Comparison of ENCODE assay signal across 8 cellular contexts in the genomic region with DNA sequence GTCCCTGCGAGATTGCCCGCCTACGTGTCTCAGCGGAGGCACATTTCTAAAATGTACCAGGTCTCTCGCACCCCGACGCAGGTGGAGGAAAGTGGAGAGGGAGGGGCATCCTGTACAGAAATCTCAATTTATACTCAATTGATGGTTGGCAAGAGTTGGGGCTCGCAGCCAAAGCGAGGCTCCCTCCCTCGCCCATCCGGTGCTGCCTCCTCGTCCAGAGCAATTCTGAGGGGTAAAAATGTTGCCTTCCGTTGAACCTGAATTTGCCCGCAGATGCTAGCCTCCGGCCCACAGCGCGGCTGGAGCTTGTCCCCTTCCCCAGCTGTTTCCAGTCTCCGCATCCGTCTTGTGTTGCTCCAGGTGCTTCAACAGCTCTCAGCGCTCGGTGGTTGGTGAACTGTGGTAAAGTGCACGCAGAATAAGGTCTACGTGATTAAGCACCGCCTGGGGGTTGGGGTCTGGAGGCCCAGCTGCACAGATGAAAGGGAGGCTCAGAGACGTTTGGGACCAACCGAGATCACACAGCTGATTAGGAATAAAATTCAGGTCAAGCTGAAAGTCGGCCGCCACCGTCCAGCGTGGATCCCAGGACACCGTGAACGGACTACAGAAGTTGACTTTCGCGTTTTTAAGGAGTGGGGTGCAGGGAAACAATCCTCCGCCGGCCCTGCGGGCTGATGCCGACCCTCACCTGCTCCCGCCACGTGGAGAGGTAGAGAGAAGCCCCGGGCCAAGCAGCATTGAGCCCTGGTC. TPM values are rescaled to one million over a fixed set of nuclear protein-coding genes. Genes with fewer than 3 reads are reported as not detected.
DNase-seq lines count a peak whose midpoint lies in the region; ATAC-seq, FAIRE-seq and TF ChIP-seq lines count a peak whose summit lies in the region.

No MANE protein-coding gene starts in this region.

- H3K9me3 ChIP-seq in cardiac muscle cell (ENCODE audit: low read depth) (no peaks in the 10 kb centered on the region), stomach (no peaks in the 10 kb centered on the region)

- H3K4me3 Mint-ChIP-seq in activated naive CD8-positive, alpha-beta T cell treated with anti-CD3 and anti-CD28 coated beads, Interleukin-2, amount 50 U/mL, for 24 hours = peak overlapping the region; percentile 84

- intact Hi-C loops in Right ventricle myocardium inferior (cut with DNase I) = no loop called here
- intact Hi-C loops in stomach (cut with DNase I; ENCODE audit: low total_unique reads) = no loop called here

- H3K4me1 ChIP-seq in cardiac muscle cell (ENCODE audit: low read depth) (no peaks in the 10 kb centered on the region), KMS-11 (ENCODE audit: low read depth, poor library complexity, severe bottlenecking) (peaks cover 42% of the 10 kb centered on the region), stomach (peaks cover 44 to 47% (median 45%) of the 10 kb centered on the region in 4 donors)

- FAIRE-seq in frontal cortex (lab: Jason Lieb, UNC) = no peak

- no peak for TF ChIP-seq CTCF in cardiac muscle cell (IDR thresholded peaks at IDR 0.05; ENCODE audit: low read depth, low read length)
- no peak for TF ChIP-seq CTCF in KMS-11 (conservative IDR thresholded peaks at IDR 0.05; ENCODE audit: low read depth, low read length)
- TF ChIP-seq CTCF in stomach (IDR thresholded peaks at IDR 0.05) = no peak

- no peak for ATAC-seq in Right ventricle myocardium inferior
- ATAC-seq in activated naive CD8-positive, alpha-beta T cell treated with anti-CD3 and anti-CD28 coated beads, Interleukin-2, amount 50 U/mL, for 24 hours = peak; percentile 2

- H3K4me3 ChIP-seq in cardiac muscle cell = peak overlapping the region; percentile 38
- no peak overlapping the region for H3K4me3 ChIP-seq in KMS-11 (IDR thresholded peaks at IDR 0.05; ENCODE audit: insufficient read depth, low read depth, low read length)
- H3K4me3 ChIP-seq in stomach = peak overlapping the region; percentile 86 to 99 (median 92)

- peak overlapping the region; percentile 62 for H2AFZ ChIP-seq in KMS-11 (ENCODE audit: low read depth)

- 4 to 7% (median 7%) methylated on average over 32 to 41 of the region's 41 CpGs for WGBS in stomach, 5 donors

- peaks cover 29% of the 10 kb centered on the region for H3K79me2 ChIP-seq in KMS-11 (ENCODE audit: insufficient read depth, low read depth)

- peaks cover 3% of the 10 kb centered on the region for H4K20me1 ChIP-seq in KMS-11 (ENCODE audit: insufficient read depth)

- peak overlapping the region; percentile 4 for H3K27ac ChIP-seq in cardiac muscle cell
- peak overlapping the region; percentile 60 for H3K27ac ChIP-seq in KMS-11
- peak overlapping the region; percentile 55 to 94 (median 93) for H3K27ac ChIP-seq in stomach

- no peak for TF ChIP-seq POLR2A in stomach (IDR thresholded peaks at IDR 0.05)

- peaks cover 11% of the 10 kb centered on the region for H3K27me3 ChIP-seq in cardiac muscle cell
- H3K27me3 ChIP-seq in KMS-11 (ENCODE audit: insufficient read depth, low read depth) = 0 out of 2 replicates have a peak, but pooled peaks cover 3% of the 10 kb centered on the region
- H3K27me3 ChIP-seq in stomach = no peaks in the 10 kb centered on the region

- peaks cover 33% of the 10 kb centered on the region for H3K36me3 Mint-ChIP-seq in activated naive CD8-positive, alpha-beta T cell treated with anti-CD3 and anti-CD28 coated beads, Interleukin-2, amount 50 U/mL, for 24 hours (ENCODE audit: low read depth)

- peaks cover 52% of the 10 kb centered on the region for H3K4me1 Mint-ChIP-seq in activated naive CD8-positive, alpha-beta T cell treated with anti-CD3 and anti-CD28 coated beads, Interleukin-2, amount 50 U/mL, for 24 hours

- H3K9me3 Mint-ChIP-seq in activated naive CD8-positive, alpha-beta T cell treated with anti-CD3 and anti-CD28 coated beads, Interleukin-2, amount 50 U/mL, for 24 hours = no peaks in the 10 kb centered on the region

- peak overlapping the region; percentile 30; the same call in 1 of the 2 replicates for H3K9ac ChIP-seq in KMS-11

- H3K27me3 Mint-ChIP-seq in activated naive CD8-positive, alpha-beta T cell treated with anti-CD3 and anti-CD28 coated beads, Interleukin-2, amount 50 U/mL, for 24 hours = peaks cover 4% of the 10 kb centered on the region

- H3K27ac Mint-ChIP-seq in activated naive CD8-positive, alpha-beta T cell treated with anti-CD3 and anti-CD28 coated beads, Interleukin-2, amount 50 U/mL, for 24 hours = peak overlapping the region; percentile 99

- DNase-seq in cardiac muscle cell (ENCODE audit: low read depth in 1 of 2, low spot score in 1 of 2) (peak in 1 of 2 donors; percentile 40), Right ventricle myocardium inferior (ENCODE audit: missing footprints) (no peak), islet precursor cell (peak; percentile 86), stomach (no peak), NCI-H774 (lab: John Stamatoyannopoulos, UW) (no peak), frontal cortex (ENCODE audit: low spot score in 2 of 2) (no peak)
- DNase-seq in activated naive CD8-positive, alpha-beta T cell treated with anti-CD3 and anti-CD28 coated beads, Interleukin-2, amount 50 U/mL, for 24 hours = peak; percentile 42

- TF ChIP-seq EP300 in stomach (IDR thresholded peaks at IDR 0.05) = no peak

- H3K36me3 ChIP-seq in cardiac muscle cell (peaks cover 21% of the 10 kb centered on the region), KMS-11 (ENCODE audit: insufficient read depth) (no peaks in the 10 kb centered on the region; the same call in 1 of the 2 replicates), stomach (peaks cover 26 to 32% (median 29%) of the 10 kb centered on the region in 4 donors)

- H3K4me2 ChIP-seq in KMS-11 = peak overlapping the region; percentile 67

RNA-seq across cellular contexts. Expression of a gene that starts 0.8 kb away (rescaled TPM):
- 56.2 and 63.9 TPM in 2 replicates for total RNA-seq in cardiac muscle cell
- 47.3 and 53.5 TPM in 2 replicates for polyA plus RNA-seq in cardiac muscle cell
- 39.7 TPM for total RNA-seq in Right ventricle myocardium inferior
- 100 to 1,000 TPM in 2 of 5 donors, 10 to 100 TPM in 3; 42.4 to 172 (median 76.9) TPM for total RNA-seq in stomach
- 10 to 100 TPM; 22.7 to 40.5 (median 24.3) TPM for polyA plus RNA-seq in stomach
- total RNA-seq in frontal cortex = 39.1 TPM

Comparison
In these comparisons a context has a peak if more than half of its experiments do, and no peak if none do; other contexts are left out.
1. DNase-seq: peak in activated naive CD8-positive, alpha-beta T cell treated with anti-CD3 and anti-CD28 coated beads, Interleukin-2, amount 50 U/mL, for 24 hours (single experiment) and islet precursor cell (single experiment); none in Right ventricle myocardium inferior (single experiment), stomach (single experiment), NCI-H774 (single experiment) and frontal cortex (0 of 2).
2. H3K27ac ChIP-seq: peak in every context shown above with its lines; median percentile 93 in stomach; 60 in KMS-11; 4 in cardiac muscle cell.